24 cellular contexts compared by ENCODE assay signal in the genomic region with DNA sequence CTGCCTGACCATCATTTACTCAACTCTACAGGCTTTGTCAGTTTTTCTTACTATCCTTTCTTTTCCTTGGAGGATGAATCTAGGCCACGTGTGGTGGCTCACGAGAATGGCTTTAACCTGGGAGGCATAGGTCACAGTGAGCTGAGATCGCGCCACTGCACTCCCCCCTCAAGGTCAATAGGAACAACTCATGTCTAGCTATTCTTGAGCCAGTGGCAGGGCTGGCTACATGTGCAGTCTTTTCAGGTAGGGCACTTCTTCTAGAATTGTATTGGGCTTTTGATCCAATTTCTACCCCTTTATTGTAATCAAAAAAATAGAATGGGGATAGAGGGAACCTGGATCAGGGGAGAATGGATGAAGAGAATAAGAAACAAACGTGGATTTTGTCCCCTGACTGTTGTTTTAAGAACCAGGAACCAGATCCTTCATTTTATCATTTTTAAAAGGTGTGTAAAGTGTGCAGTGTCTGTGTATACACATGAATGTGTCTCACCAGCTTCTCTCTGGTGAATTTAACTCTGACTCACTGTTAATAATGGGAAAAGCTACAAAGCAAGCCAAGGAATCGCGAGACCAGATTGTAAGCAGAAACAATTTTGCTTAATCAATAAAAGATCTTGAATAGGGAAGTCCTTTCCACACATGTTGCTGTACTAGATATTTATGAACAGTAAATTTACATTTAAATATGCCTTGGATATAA.
DNase-seq lines count a peak whose midpoint lies in the region; ATAC-seq, FAIRE-seq and TF ChIP-seq lines count a peak whose summit lies in the region.
"Had no signal": no experiment of that assay in that cellular context is flagged by ENCODE, and none has a peak within 500 bp of the region (broad histone marks: within the 10 kb centered on the region; RNA-seq: fewer than 3 reads in every experiment).

No MANE protein-coding gene starts in this region.

- H3K4me2 ChIP-seq in GM23338, result peak overlapping the region; percentile 62; the same call in 1 of the 2 replicates
- H3K4me2 ChIP-seq in astrocyte (ENCODE audit: low read length), result no peak overlapping the region
- no peak overlapping the region for H3K4me2 ChIP-seq in trophoblast cell (ENCODE audit: low read length)

- H3F3A ChIP-seq in GM23338 (replicated peaks; ENCODE audit: low read depth), result no peaks in the 10 kb centered on the region

- no peak overlapping the region for H2BK12ac ChIP-seq in trophoblast cell (ENCODE audit: low read length)

- H3K36me3 Mint-ChIP-seq in GM23338 (ENCODE audit: low read depth) (peaks cover 4% of the 10 kb centered on the region), astrocyte (ENCODE audit: low read depth, unreplicated experiment) (no peaks in the 10 kb centered on the region)
- H3K36me3 Mint-ChIP-seq in naive thymus-derived CD4-positive, alpha-beta T cell, result no peaks in the 10 kb centered on the region
- H3K36me3 Mint-ChIP-seq: CD8-positive, alpha-beta memory T cell; IgD-negative memory B cell had no signal

- no peak overlapping the region for H3K14ac ChIP-seq in trophoblast cell (ENCODE audit: low read length)

- H4K8ac ChIP-seq in trophoblast cell (ENCODE audit: low read depth, low read length), result no peak overlapping the region

- H4K20me1 ChIP-seq in GM23338 (replicated peaks; ENCODE audit: insufficient read depth) (no peaks in the 10 kb centered on the region), astrocyte (ENCODE audit: insufficient read depth, low read length) (no peaks in the 10 kb centered on the region)

- intact Hi-C loops in heart left ventricle (cut with DNase I), result no loop called here
- intact Hi-C loops in naive thymus-derived CD4-positive, alpha-beta T cell (cut with micrococcal nuclease), result loop anchor here in 1 of 2 donors (2.0 kb wide), 1 partner anchor 46 kb away; no protein-coding TSS in a partner anchor

- no peak overlapping the region for H4K91ac ChIP-seq in trophoblast cell (ENCODE audit: low read depth, low read length)

- TF ChIP-seq POLR2A in heart left ventricle (IDR thresholded peaks at IDR 0.05), result no peak

- no peaks in the 10 kb centered on the region for H3K79me2 ChIP-seq in GM23338 (replicated peaks; ENCODE audit: insufficient read depth)
- H3K79me2 ChIP-seq in astrocyte (ENCODE audit: insufficient read depth, low read length), result no peaks in the 10 kb centered on the region
- no peaks in the 10 kb centered on the region for H3K79me2 ChIP-seq in trophoblast cell (ENCODE audit: control insufficient read depth, insufficient read depth, low read length, poor library complexity)

- DNase-seq in GM23338 (ENCODE audit: low spot score) (no peak), astrocyte (ENCODE audit: low read depth) (no peak), trophoblast cell (no peak), heart left ventricle (no peak), NCI-H2107 treated with DMSO at 0.1 percent for 48 hours (lab: John Stamatoyannopoulos, UW; ENCODE audit: unreplicated experiment) (no peak)
- DNase-seq in naive thymus-derived CD4-positive, alpha-beta T cell, result no peak
- DNase-seq: CD8-positive, alpha-beta memory T cell; GF-D8; HFFc6; Karpas-422; NCI-H1694; NCI-H2081; NCI-H2171 treated with DMSO at 0.1 percent for 48 hours; NCI-H524 treated with DMSO at 0.1 percent for 48 hours; NCI-H82 had no signal

- H3K4me1 Mint-ChIP-seq in GM23338, result peaks cover 30% of the 10 kb centered on the region
- peaks cover 24% of the 10 kb centered on the region for H3K4me1 Mint-ChIP-seq in astrocyte (ENCODE audit: low read depth, unreplicated experiment)
- H3K4me1 Mint-ChIP-seq in naive thymus-derived CD4-positive, alpha-beta T cell, result no peaks in the 10 kb centered on the region
- H3K4me1 Mint-ChIP-seq: CD8-positive, alpha-beta memory T cell; IgD-negative memory B cell had no signal

- no peak for ATAC-seq in GM23338
- no peak for ATAC-seq in heart left ventricle
- ATAC-seq in naive thymus-derived CD4-positive, alpha-beta T cell, result no peak
- no peak for ATAC-seq in HG03045 (IDR thresholded peaks at IDR 0.05; ENCODE audit: unreplicated experiment)

- no peak for TF ChIP-seq CTCF in GM23338 (conservative IDR thresholded peaks at IDR 0.05; ENCODE audit: low read depth in 2 of 2)
- TF ChIP-seq CTCF in astrocyte (IDR thresholded peaks at IDR 0.05; ENCODE audit: insufficient read depth, low read depth, low read length), result no peak
- no peak for TF ChIP-seq CTCF in heart left ventricle (IDR thresholded peaks at IDR 0.05)

- H2BK5ac ChIP-seq in trophoblast cell (ENCODE audit: low read depth, low read length, poor library complexity), result no peak overlapping the region

- H3K79me1 ChIP-seq in trophoblast cell (ENCODE audit: low read length), result peaks cover 3% of the 10 kb centered on the region

- POLR2A ChIA-PET in naive thymus-derived CD4-positive, alpha-beta T cell (lab: Charles Lee), result no interaction called here

- H3K23ac ChIP-seq in trophoblast cell (ENCODE audit: low read length), result no peak overlapping the region

- CTCF ChIA-PET in naive thymus-derived CD4-positive, alpha-beta T cell (lab: Charles Lee), result interaction anchor here (0.5 to 1.8 kb wide), 2 partner anchors 57 to 96 kb away, joined by 3 to 8 read pairs; no protein-coding TSS in a partner anchor

- no peaks in the 10 kb centered on the region for H3K36me3 ChIP-seq in GM23338 (ENCODE audit: insufficient read depth)
- H3K36me3 ChIP-seq in astrocyte (ENCODE audit: insufficient read depth, low read length), result no peaks in the 10 kb centered on the region
- no peaks in the 10 kb centered on the region for H3K36me3 ChIP-seq in trophoblast cell (ENCODE audit: control insufficient read depth in 1 of 2, insufficient read depth in 2 of 2, low read length in 2 of 2)
- H3K36me3 ChIP-seq in heart left ventricle, result no peaks in the 10 kb centered on the region
- no peaks in the 10 kb centered on the region for H3K36me3 ChIP-seq in naive thymus-derived CD4-positive, alpha-beta T cell (ENCODE audit: control insufficient read depth in 2 of 3, insufficient read depth in 3 of 3, low read length in 3 of 3)

- H3K27ac Mint-ChIP-seq in GM23338 (no peak overlapping the region), astrocyte (ENCODE audit: unreplicated experiment) (no peak overlapping the region)
- H3K27ac Mint-ChIP-seq in naive thymus-derived CD4-positive, alpha-beta T cell, result no peak overlapping the region
- H3K27ac Mint-ChIP-seq: CD8-positive, alpha-beta memory T cell; HFFc6; IgD-negative memory B cell had no signal

- H2AFZ ChIP-seq in GM23338, result no peak overlapping the region
- no peak overlapping the region for H2AFZ ChIP-seq in astrocyte (ENCODE audit: low read depth, low read length)
- H2AFZ ChIP-seq in trophoblast cell (ENCODE audit: insufficient read depth, low read length, poor library complexity), result no peak overlapping the region

- FAIRE-seq in astrocyte (lab: Jason Lieb, UNC) (peak; percentile 23), islet of Langerhans (lab: Jason Lieb, UNC) (peak; percentile 72)
- FAIRE-seq: A204.1, GM19239, H54, HTR-8/SVneo, RCC 7860 had no signal

- peak overlapping the region; percentile 62 for H4K12ac ChIP-seq in trophoblast cell (ENCODE audit: low read depth, low read length)

- H3K9me3 ChIP-seq in astrocyte (ENCODE audit: insufficient read depth, low read depth, low read length) (no peaks in the 10 kb centered on the region), trophoblast cell (ENCODE audit: insufficient read depth, low read depth, low read length) (no peaks in the 10 kb centered on the region), heart left ventricle (no peaks in the 10 kb centered on the region)
- no peaks in the 10 kb centered on the region for H3K9me3 ChIP-seq in naive thymus-derived CD4-positive, alpha-beta T cell (ENCODE audit: control insufficient read depth in 2 of 3, low read length in 3 of 3)

- no peak overlapping the region for H3K18ac ChIP-seq in trophoblast cell (ENCODE audit: low read length)

- H3K9ac ChIP-seq in astrocyte (ENCODE audit: low read length) (no peak overlapping the region), trophoblast cell (ENCODE audit: low read length) (no peak overlapping the region)

- 0 out of 2 replicates have a peak overlapping the region, but pooled peaks have one; percentile 67 for H3K27ac ChIP-seq in GM23338 (ENCODE audit: low read depth)
- H3K27ac ChIP-seq in astrocyte (ENCODE audit: low read depth, low read length), result no peak overlapping the region
- H3K27ac ChIP-seq in trophoblast cell (ENCODE audit: low read depth, low read length), result no peak overlapping the region
- H3K27ac ChIP-seq in heart left ventricle, result no peak overlapping the region
- no peak overlapping the region for H3K27ac ChIP-seq in naive thymus-derived CD4-positive, alpha-beta T cell (ENCODE audit: low read depth, low read length)
- H3K27ac ChIP-seq: C4-2B had no signal

- no peak overlapping the region for H2AK5ac ChIP-seq in trophoblast cell (ENCODE audit: low read length)

- no peak overlapping the region for H3K4ac ChIP-seq in trophoblast cell (ENCODE audit: low read depth, low read length)

- no peaks in the 10 kb centered on the region for H3K9me2 ChIP-seq in GM23338 (ENCODE audit: insufficient read depth)

- H3K4me1 ChIP-seq in GM23338 (ENCODE audit: insufficient read depth) (peaks cover 42% of the 10 kb centered on the region), astrocyte (ENCODE audit: insufficient read depth, low read length) (peaks cover 3% of the 10 kb centered on the region), trophoblast cell (ENCODE audit: control insufficient read depth in 1 of 2, insufficient read depth in 2 of 2, low read length in 2 of 2) (peaks cover 2 to 6% of the 10 kb centered on the region in 2 experiments), heart left ventricle (no peaks in the 10 kb centered on the region)
- H3K4me1 ChIP-seq in naive thymus-derived CD4-positive, alpha-beta T cell (ENCODE audit: control insufficient read depth in 2 of 2, insufficient read depth in 2 of 2, low read length in 2 of 2), result no peaks in the 10 kb centered on the region

- no peaks in the 10 kb centered on the region for H3K9me3 Mint-ChIP-seq in GM23338
- H3K9me3 Mint-ChIP-seq in astrocyte (ENCODE audit: unreplicated experiment), result no peaks in the 10 kb centered on the region
- H3K9me3 Mint-ChIP-seq in naive thymus-derived CD4-positive, alpha-beta T cell, result no peaks in the 10 kb centered on the region
- H3K9me3 Mint-ChIP-seq: CD8-positive, alpha-beta memory T cell; IgD-negative memory B cell had no signal

- H3K27me3 ChIP-seq in GM23338 (ENCODE audit: insufficient read depth), result no peaks in the 10 kb centered on the region
- no peaks in the 10 kb centered on the region for H3K27me3 ChIP-seq in astrocyte (ENCODE audit: insufficient read depth, low read length)
- no peaks in the 10 kb centered on the region for H3K27me3 ChIP-seq in trophoblast cell (ENCODE audit: insufficient read depth, low read length)
- peaks cover 0 to 31% (median 0%) of the 10 kb centered on the region in 9 donors for H3K27me3 ChIP-seq in heart left ventricle
- no peaks in the 10 kb centered on the region for H3K27me3 ChIP-seq in naive thymus-derived CD4-positive, alpha-beta T cell (ENCODE audit: control insufficient read depth in 2 of 2, insufficient read depth in 2 of 2, low read length in 2 of 2)

- H2BK120ac ChIP-seq in trophoblast cell (ENCODE audit: insufficient read depth, low read length, poor library complexity), result no peak overlapping the region

- no CpG with 5 or more reads among the region's 7 CpGs for WGBS in trophoblast cell (ENCODE audit: extremely low coverage, insufficient coverage, insufficient read length)
- WGBS in heart left ventricle, 4 donors, result 69 to 92% (median 80%) methylated on average over 7 of the region's 7 CpGs

- H3K27me3 Mint-ChIP-seq in GM23338 (ENCODE audit: insufficient read depth, low read depth, poor library complexity) (peaks cover 6% of the 10 kb centered on the region), astrocyte (ENCODE audit: low read depth, unreplicated experiment) (no peaks in the 10 kb centered on the region)
- H3K27me3 Mint-ChIP-seq in naive thymus-derived CD4-positive, alpha-beta T cell, result no peaks in the 10 kb centered on the region

- no peak overlapping the region for H3K4me3 ChIP-seq in GM23338
- H3K4me3 ChIP-seq in astrocyte (ENCODE audit: insufficient read depth, low read depth, low read length), result no peak overlapping the region
- H3K4me3 ChIP-seq in trophoblast cell (ENCODE audit: low read depth, low read length), result no peak overlapping the region
- H3K4me3 ChIP-seq in heart left ventricle, result no peak overlapping the region
- no peak overlapping the region for H3K4me3 ChIP-seq in naive thymus-derived CD4-positive, alpha-beta T cell (ENCODE audit: low read length)

- no peak overlapping the region for H3K4me3 Mint-ChIP-seq in GM23338
- no peak overlapping the region for H3K4me3 Mint-ChIP-seq in astrocyte (ENCODE audit: unreplicated experiment)
- H3K4me3 Mint-ChIP-seq in naive thymus-derived CD4-positive, alpha-beta T cell, result no peak overlapping the region
- H3K4me3 Mint-ChIP-seq: CD8-positive, alpha-beta memory T cell; HFFc6; IgD-negative memory B cell had no signal
